ENCODE assay signal across 19 cellular contexts in genomic region chr2:52676056-52676455, GRCh38.
DNase-seq lines count a peak whose midpoint lies in the region; ATAC-seq and TF ChIP-seq lines count a peak whose summit lies in the region.
"Had no signal": no experiment of that assay in that cellular context is flagged by ENCODE, and none has a peak within 500 bp of the region (broad histone marks: within the 10 kb centered on the region; RNA-seq: fewer than 3 reads in every experiment).

No MANE protein-coding gene starts in this region.

- H3K4me1 ChIP-seq in GM23338 (ENCODE audit: insufficient read depth) (peaks cover 35% of the 10 kb centered on the region), IMR-90 (ENCODE audit: control insufficient read depth, insufficient read depth, low read length) (no peaks in the 10 kb centered on the region), aorta (ENCODE audit: control insufficient read depth in 1 of 2, insufficient read depth in 2 of 2, low read length in 2 of 2) (no peaks in the 10 kb centered on the region)

- H3K56ac ChIP-seq in IMR-90 (ENCODE audit: extremely low read depth, insufficient read depth, low read length), result no peak overlapping the region

- H3K9ac ChIP-seq in IMR-90 (ENCODE audit: low read depth, low read length), result no peak overlapping the region
- H3K9ac ChIP-seq: GM23248 had no signal

- no peak overlapping the region for H3K23ac ChIP-seq in IMR-90 (ENCODE audit: low read depth, low read length)

- H4K5ac ChIP-seq in IMR-90 (ENCODE audit: low read depth, low read length), result no peak overlapping the region

- TF ChIP-seq RAD21 in IMR-90 (IDR thresholded peaks at IDR 0.05; ENCODE audit: low read length), result no peak

- intact Hi-C loops in IMR-90 (cut with micrococcal nuclease), result no loop called here
- intact Hi-C loops in aorta (cut with DNase I), result no loop called here

- WGBS in IMR-90 (ENCODE audit: extremely low coverage in 2 of 2, insufficient read length in 1 of 2), 2 experiments, result no CpG with 5 or more reads among the region's 2 CpGs
- 83 to 84% methylated on average over 2 of the region's 2 CpGs for WGBS in aorta, 2 donors

- H2BK20ac ChIP-seq in IMR-90 (ENCODE audit: low read depth, low read length), result no peak overlapping the region

- H2BK5ac ChIP-seq in IMR-90 (ENCODE audit: low read depth, low read length, poor library complexity, severe bottlenecking), result no peak overlapping the region

- POLR2A ChIA-PET in IMR-90 (lab: Charles Lee; ENCODE audit: unreplicated experiment), result no interaction called here

- H3K4me1 Mint-ChIP-seq in GM23338, result peaks cover 25% of the 10 kb centered on the region
- H3K4me1 Mint-ChIP-seq: CD14-positive monocyte, IgD-negative memory B cell had no signal

- no peak overlapping the region for H3K18ac ChIP-seq in IMR-90 (ENCODE audit: low read depth, low read length)

- no peaks in the 10 kb centered on the region for H3K9me2 ChIP-seq in GM23338 (ENCODE audit: insufficient read depth)

- H3K14ac ChIP-seq in IMR-90 (replicated peaks; ENCODE audit: low read depth, low read length), result no peak overlapping the region

- H3K27me3 ChIP-seq in GM23338 (ENCODE audit: insufficient read depth) (no peaks in the 10 kb centered on the region), IMR-90 (ENCODE audit: control insufficient read depth, insufficient read depth, low read length) (no peaks in the 10 kb centered on the region), aorta (ENCODE audit: control insufficient read depth in 1 of 2, insufficient read depth in 2 of 2, low read length in 1 of 2) (no peaks in the 10 kb centered on the region)

- no peaks in the 10 kb centered on the region for H3K79me2 ChIP-seq in GM23338 (replicated peaks; ENCODE audit: insufficient read depth)

- TF ChIP-seq CTCF in GM23338 (conservative IDR thresholded peaks at IDR 0.05; ENCODE audit: low read depth in 2 of 2), result no peak
- TF ChIP-seq CTCF in IMR-90 (conservative IDR thresholded peaks at IDR 0.05; ENCODE audit: low read depth, low read length), result no peak
- no peak for TF ChIP-seq CTCF in astrocyte of the spinal cord (IDR thresholded peaks at IDR 0.05; ENCODE audit: low read depth, low read length)
- TF ChIP-seq CTCF in fibroblast of the aortic adventitia (IDR thresholded peaks at IDR 0.05; ENCODE audit: insufficient read depth, low read length), result no peak

- H2AFZ ChIP-seq in GM23338, result no peak overlapping the region
- no peak overlapping the region for H2AFZ ChIP-seq in IMR-90 (replicated peaks; ENCODE audit: low read length, poor library complexity)
- H2AFZ ChIP-seq: GM23248 had no signal

- ATAC-seq in GM23338 (no peak), IMR-90 (ENCODE audit: low read depth) (no peak), aorta (ENCODE audit: low FRiP score) (no peak)
- ATAC-seq: CD8-positive, alpha-beta T cell had no signal

- H3K79me1 ChIP-seq in IMR-90 (ENCODE audit: low read depth in 1 of 2, low read length in 2 of 2), result no peaks in the 10 kb centered on the region

- no peaks in the 10 kb centered on the region for H3K9me1 ChIP-seq in IMR-90 (ENCODE audit: insufficient read depth, low read length)

- H3K4me3 ChIP-seq in GM23338 (peak overlapping the region; percentile 13; the same call in 1 of the 2 replicates), IMR-90 (ENCODE audit: insufficient read depth, low read depth, low read length) (no peak overlapping the region), astrocyte of the spinal cord (ENCODE audit: low read depth, low read length) (no peak overlapping the region), fibroblast of the aortic adventitia (ENCODE audit: low read depth, low read length) (no peak overlapping the region), aorta (ENCODE audit: low read length in 2 of 2) (no peak overlapping the region)
- H3K4me3 ChIP-seq: GM23248 had no signal

- H2BK15ac ChIP-seq in IMR-90 (ENCODE audit: low read depth, low read length), result no peak overlapping the region

- H3K27me3 Mint-ChIP-seq in GM23338 (ENCODE audit: insufficient read depth, low read depth, poor library complexity), result no peaks in the 10 kb centered on the region
- H3K27me3 Mint-ChIP-seq: IgD-negative memory B cell had no signal

- in situ Hi-C loops in IMR-90 (cut with MboI; ENCODE audit: low sequenced_read_pairs) (no loop called here), astrocyte of the spinal cord (cut with HindIII; ENCODE audit: low sequenced_read_pairs) (no loop called here)

- H3F3A ChIP-seq in GM23338 (replicated peaks; ENCODE audit: low read depth), result no peaks in the 10 kb centered on the region

- H3K9me3 Mint-ChIP-seq in GM23338, result peaks cover under 1% of the 10 kb centered on the region; the same call in 1 of the 3 replicates
- H3K9me3 Mint-ChIP-seq: HFFc6 had no signal

- H3K36me3 ChIP-seq in GM23338 (ENCODE audit: insufficient read depth), result no peaks in the 10 kb centered on the region
- no peaks in the 10 kb centered on the region for H3K36me3 ChIP-seq in IMR-90 (ENCODE audit: control insufficient read depth, insufficient read depth, low read length)
- no peaks in the 10 kb centered on the region for H3K36me3 ChIP-seq in aorta (ENCODE audit: control insufficient read depth in 1 of 2, insufficient read depth in 2 of 2, low read length in 1 of 2)

- H3K4me3 Mint-ChIP-seq in GM23338, result no peak overlapping the region
- H3K4me3 Mint-ChIP-seq: CD14-positive monocyte; CD8-positive, alpha-beta T cell; HFFc6; IgD-negative memory B cell had no signal

- no peak overlapping the region for H3K4ac ChIP-seq in IMR-90 (ENCODE audit: low read depth, low read length)

- H2AK9ac ChIP-seq in IMR-90 (replicated peaks; ENCODE audit: low read depth, low read length, poor library complexity), result no peak overlapping the region

- no peak overlapping the region for H4K91ac ChIP-seq in IMR-90 (ENCODE audit: insufficient read depth, low read depth, low read length)

- CTCF ChIA-PET in IMR-90 (lab: Yijun Ruan, JAX), result interaction anchor here (0.7 kb wide), 1 partner anchor 122 kb away, joined by 3 read pairs; no protein-coding TSS in a partner anchor

- H3K27ac Mint-ChIP-seq in GM23338, result peak overlapping the region; percentile 42
- H3K27ac Mint-ChIP-seq: CD14-positive monocyte; CD8-positive, alpha-beta T cell; HFFc6; IgD-negative memory B cell had no signal

- H2BK120ac ChIP-seq in IMR-90 (ENCODE audit: low read depth, low read length), result no peak overlapping the region

- TF ChIP-seq POLR2A in IMR-90 (IDR thresholded peaks at IDR 0.05; ENCODE audit: low read depth, low read length), result no peak

- no peak overlapping the region for H4K8ac ChIP-seq in IMR-90 (ENCODE audit: low read depth in 2 of 2, low read length in 2 of 2)

- BruUV-seq in IMR-90 (replicated peaks; lab: Mats Ljungman, UMichigan), result no TSS peak

- H4K20me1 ChIP-seq in GM23338 (replicated peaks; ENCODE audit: insufficient read depth) (no peaks in the 10 kb centered on the region), IMR-90 (ENCODE audit: insufficient read depth, low read length) (no peaks in the 10 kb centered on the region)

- H3K4me2 ChIP-seq in GM23338 (peak overlapping the region; percentile 34), IMR-90 (ENCODE audit: low read depth, low read length) (no peak overlapping the region)

- no peak overlapping the region for H2AK5ac ChIP-seq in IMR-90 (ENCODE audit: low read depth, low read length)

- no peaks in the 10 kb centered on the region for H3K36me3 Mint-ChIP-seq in GM23338 (ENCODE audit: low read depth)
- H3K36me3 Mint-ChIP-seq: CD14-positive monocyte; CD8-positive, alpha-beta T cell; IgD-negative memory B cell had no signal

- no peaks in the 10 kb centered on the region; the same call in 1 of the 2 replicates for H3K9me3 ChIP-seq in IMR-90 (ENCODE audit: control insufficient read depth, insufficient read depth, low read length)
- no peaks in the 10 kb centered on the region for H3K9me3 ChIP-seq in aorta (ENCODE audit: control insufficient read depth, low read length)

- H3K27ac ChIP-seq in GM23338 (ENCODE audit: low read depth) (peak overlapping the region; percentile 33), IMR-90 (ENCODE audit: insufficient read depth, low read length) (no peak overlapping the region), aorta (ENCODE audit: low read depth in 1 of 2, low read length in 2 of 2) (no peak overlapping the region)
- H3K27ac ChIP-seq: 22Rv1, GM23248 had no signal

- dilution Hi-C loops in IMR-90 (cut with HindIII; ENCODE audit: low sequenced_read_pairs, unreplicated experiment), result no loop called here

- no peak for DNase-seq in GM23338 (ENCODE audit: low spot score)
- peak; percentile 50 for DNase-seq in IMR-90
- peak; percentile 33 for DNase-seq in astrocyte of the spinal cord (ENCODE audit: low read depth, low spot score)
- DNase-seq in fibroblast of the aortic adventitia (ENCODE audit: low read depth), result peak; percentile 71
- DNase-seq in aorta, result no peak
- DNase-seq in NCI-H82 treated with DMSO at 0.1 percent for 48 hours (lab: John Stamatoyannopoulos, UW; ENCODE audit: unreplicated experiment), result no peak
- no peak for DNase-seq in HPDE6-E6E7 (ENCODE audit: extremely low spot score)
- DNase-seq in NCI-H2227 (lab: John Stamatoyannopoulos, UW; ENCODE audit: unreplicated experiment), result no peak
- DNase-seq: CD8-positive, alpha-beta T cell; COR-L47; DMS153; DMS79 treated with DMSO at 0.1 percent for 48 hours; EL; GM23248; HCEC 1CT; HFFc6 had no signal

TF ChIP-seq in GM23338, 12 proteins besides CTCF, POLR2A, EP300 and RAD21 (continues in another document):
- TF ChIP-seq NANOG (IDR thresholded peaks at IDR 0.05; ENCODE audit: borderline replicate concordance), result no peak

TF ChIP-seq in IMR-90, 13 proteins besides CTCF, POLR2A, EP300 and RAD21 (continues in another document):
- TF ChIP-seq USF2 (IDR thresholded peaks at IDR 0.05; ENCODE audit: low read depth, low read length) (no peak), MAFK (IDR thresholded peaks at IDR 0.05; ENCODE audit: low read depth, low read length) (no peak), SMC3 (IDR thresholded peaks at IDR 0.05; ENCODE audit: low read depth, low read length) (no peak), BHLHE40 (IDR thresholded peaks at IDR 0.05; ENCODE audit: low read depth, low read length) (no peak), MXI1 (IDR thresholded peaks at IDR 0.05; ENCODE audit: borderline replicate concordance, low read depth, low read length) (no peak), RFX5 (IDR thresholded peaks at IDR 0.05; ENCODE audit: low read depth, low read length) (no peak), MAZ (IDR thresholded peaks at IDR 0.05; ENCODE audit: borderline replicate concordance, low read depth, low read length) (no peak), RCOR1 (IDR thresholded peaks at IDR 0.05; ENCODE audit: insufficient replicate concordance, low read length) (no peak), CHD1 (IDR thresholded peaks at IDR 0.05; ENCODE audit: low read depth, low read length) (no peak), NFE2L2 (IDR thresholded peaks at IDR 0.05; ENCODE audit: low read depth, low read length) (no peak), FOS (IDR thresholded peaks at IDR 0.05; ENCODE audit: low read depth, low read length) (no peak)

Comparison
In these comparisons a context has a peak if more than half of its experiments do, and no peak if none do; other contexts are left out.
1. DNase-seq: peak in IMR-90 (single experiment), astrocyte of the spinal cord (single experiment) and fibroblast of the aortic adventitia (single experiment); none in GM23338 (single experiment), aorta (0 of 2), NCI-H82 treated with DMSO at 0.1 percent for 48 hours (single experiment), HPDE6-E6E7 (single experiment) and NCI-H2227 (single experiment).